Comparison of ENCODE assay signal across 29 cellular contexts in the genomic region with DNA sequence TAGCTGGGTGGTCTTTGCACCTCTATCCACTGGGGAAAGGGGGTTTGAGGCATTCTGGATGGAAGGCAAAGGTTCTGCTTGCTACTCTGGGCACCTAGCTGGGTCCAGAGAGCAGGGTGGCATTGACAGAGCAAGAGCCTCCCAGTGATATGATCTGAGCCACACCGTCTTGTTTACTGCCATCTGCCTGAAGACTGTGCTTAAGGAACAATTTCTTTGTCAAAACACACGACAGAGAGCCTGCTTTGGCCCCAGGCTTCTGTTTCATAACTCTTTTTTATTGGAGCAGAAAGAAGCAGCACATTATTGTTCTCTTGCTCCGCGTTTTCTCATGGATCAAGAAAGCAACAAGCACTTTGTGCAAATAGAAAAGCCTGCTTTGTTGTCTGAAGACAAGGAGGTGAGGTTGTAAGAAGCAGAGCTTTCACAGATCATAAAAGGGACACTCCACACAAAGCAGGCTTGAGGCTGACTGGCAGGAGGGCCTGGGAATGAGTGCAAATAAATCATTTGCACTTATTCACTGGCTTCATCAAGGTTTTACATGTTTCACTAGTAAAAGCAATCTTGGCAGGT.
A peak's percentile ranks its signal among the peaks of the same experiment; 100 is the strongest.
DNase-seq lines count a peak whose midpoint lies in the region; FAIRE-seq and TF ChIP-seq lines count a peak whose summit lies in the region.
"Had no signal": no experiment of that assay in that cellular context is flagged by ENCODE, and none has a peak within 500 bp of the region (broad histone marks: within the 10 kb centered on the region; RNA-seq: fewer than 3 reads in every experiment).

No MANE protein-coding gene starts in this region.

- no peaks in the 10 kb centered on the region for H3K9me2 ChIP-seq in neural cell (ENCODE audit: insufficient read depth, low read length)

- TF ChIP-seq RAD21 in neural cell (conservative IDR thresholded peaks at IDR 0.05): no peak

- H3K9me3 Mint-ChIP-seq in type B pancreatic cell: no peaks in the 10 kb centered on the region
- H3K9me3 Mint-ChIP-seq: natural killer cell; stimulated activated memory B cell treated with anti-CD40 and anti-IgM and Interleukin-4, amounts not matched to agents 10 μg/mL and 1 μg/mL and 100 μg/mL, for 72 hours had no signal

- no peaks in the 10 kb centered on the region for H3K36me3 ChIP-seq in neural cell (ENCODE audit: insufficient read depth, low read length)
- H3K36me3 ChIP-seq: pancreas, right lobe of liver, uterus had no signal

- no peaks in the 10 kb centered on the region for H3K36me3 Mint-ChIP-seq in type B pancreatic cell
- H3K36me3 Mint-ChIP-seq: natural killer cell; stimulated activated memory B cell treated with anti-CD40 and anti-IgM and Interleukin-4, amounts not matched to agents 10 μg/mL and 1 μg/mL and 100 μg/mL, for 72 hours had no signal

- H3K27ac ChIP-seq in VCaP (peak overlapping the region; percentile 58), neural cell (ENCODE audit: low read length) (peak overlapping the region; percentile 53)
- H3K27ac ChIP-seq: dorsolateral prefrontal cortex, HL-60, KMS-11, pancreas, PC-9, right lobe of liver, uterus had no signal

- H3K4me1 Mint-ChIP-seq in type B pancreatic cell (ENCODE audit: unreplicated experiment): no peaks in the 10 kb centered on the region
- H3K4me1 Mint-ChIP-seq: natural killer cell; stimulated activated memory B cell treated with anti-CD40 and anti-IgM and Interleukin-4, amounts not matched to agents 10 μg/mL and 1 μg/mL and 100 μg/mL, for 72 hours had no signal

- FAIRE-seq in GM12892 (lab: Jason Lieb, UNC): no peak
- FAIRE-seq: GM12891, islet of Langerhans, pancreas had no signal

- H3K4me3 Mint-ChIP-seq in type B pancreatic cell: no peak overlapping the region
- H3K4me3 Mint-ChIP-seq: natural killer cell; stimulated activated memory B cell treated with anti-CD40 and anti-IgM and Interleukin-4, amounts not matched to agents 10 μg/mL and 1 μg/mL and 100 μg/mL, for 72 hours had no signal

- peak overlapping the region; percentile 22 for H3K9ac ChIP-seq in neural cell (ENCODE audit: low read length)
- H3K9ac ChIP-seq: KMS-11 had no signal

- no peak overlapping the region for H3K4me2 ChIP-seq in neural cell (ENCODE audit: low read length)
- H3K4me2 ChIP-seq: KMS-11, PC-9 had no signal

- H2AFZ ChIP-seq in neural cell (ENCODE audit: low read depth, low read length): peak overlapping the region; percentile 49
- H2AFZ ChIP-seq: PC-9 had no signal

- DNase-seq in NCI-H1417 (lab: John Stamatoyannopoulos, UW) (peak in 2 of 3 experiments; percentile 48 to 95), NCI-H1417 treated with DMSO at 0.1 percent for 48 hours (lab: John Stamatoyannopoulos, UW) (no peak), type B pancreatic cell (ENCODE audit: extremely low spot score, unreplicated experiment) (no peak), GM12892 (ENCODE audit: insufficient read length) (no peak), NCI-H1694 treated with DMSO at 0.1 percent for 48 hours (lab: John Stamatoyannopoulos, UW) (no peak), HK-2 (ENCODE audit: unreplicated experiment) (no peak)
- DNase-seq: 8988T; activated CD4-positive, alpha-beta T cell treated with anti-CD3 and anti-CD28 coated beads, Interleukin-2, amount 50 U/mL, for 4 hours; activated CD4-positive, CD25-positive, alpha-beta regulatory T cell; activated naive CD4-positive, alpha-beta T cell treated with Interleukin-2 at 50 U/mL for 16 hours; dorsolateral prefrontal cortex; EL; MV-4-11; natural killer cell; NCI-H2029 treated with DMSO at 0.1 percent for 48 hours; NCI-H510A treated with DMSO at 0.1 percent for 48 hours; pancreas; PC-9; right lobe of liver; stimulated activated CD4-positive, alpha-beta T cell treated with anti-CD3 and anti-CD28 coated beads, Interleukin-4, amount 100 ng/mL, for 24 hours; T1000; uterus had no signal

- H3K9me3 ChIP-seq in neural cell (ENCODE audit: low read length): no peaks in the 10 kb centered on the region
- H3K9me3 ChIP-seq: pancreas, right lobe of liver, uterus had no signal

- H3K27me3 Mint-ChIP-seq in type B pancreatic cell: peaks cover 4% of the 10 kb centered on the region

- peak overlapping the region; percentile 63 for H3K27ac Mint-ChIP-seq in type B pancreatic cell
- H3K27ac Mint-ChIP-seq: natural killer cell; stimulated activated memory B cell treated with anti-CD40 and anti-IgM and Interleukin-4, amounts not matched to agents 10 μg/mL and 1 μg/mL and 100 μg/mL, for 72 hours had no signal

- no peaks in the 10 kb centered on the region for H3K79me2 ChIP-seq in neural cell (replicated peaks; ENCODE audit: insufficient read depth, low read length)

- H4K20me1 ChIP-seq in neural cell (ENCODE audit: insufficient read depth): no peaks in the 10 kb centered on the region

- no peak for TF ChIP-seq POLR2A in GM12892 (IDR thresholded peaks at IDR 0.05; ENCODE audit: low read depth, low read length)

- TF ChIP-seq EP300 in neural cell (conservative IDR thresholded peaks at IDR 0.05; ENCODE audit: poor library complexity, severe bottlenecking): peak; percentile 89

- no peaks in the 10 kb centered on the region for H3F3A ChIP-seq in neural cell (ENCODE audit: insufficient read depth, low read length, poor library complexity, severe bottlenecking)

- no peaks in the 10 kb centered on the region for H3K27me3 ChIP-seq in neural cell (ENCODE audit: insufficient read depth, low read depth, low read length)
- H3K27me3 ChIP-seq: pancreas, right lobe of liver, uterus had no signal

- TF ChIP-seq CTCF in VCaP (conservative IDR thresholded peaks at IDR 0.05) (no peak), neural cell (IDR thresholded peaks at IDR 0.05; ENCODE audit: poor library complexity, severe bottlenecking) (no peak), type B pancreatic cell (conservative IDR thresholded peaks at IDR 0.05) (no peak)

- H3K4me3 ChIP-seq in neural cell (ENCODE audit: low read length): peak overlapping the region; percentile 5
- H3K4me3 ChIP-seq: dorsolateral prefrontal cortex, pancreas, PC-9, right lobe of liver, uterus had no signal

TF ChIP-seq in neural cell, 6 proteins besides CTCF, POLR2A, EP300 and RAD21:
- no peak for TF ChIP-seq EZH2 (IDR thresholded peaks at IDR 0.05; ENCODE audit: borderline replicate concordance, insufficient read depth, low read length, poor library complexity, severe bottlenecking)
- TF ChIP-seq REST (IDR thresholded peaks at IDR 0.05; ENCODE audit: borderline replicate concordance): peak; percentile 40
- TF ChIP-seq MXI1 (conservative IDR thresholded peaks at IDR 0.05; ENCODE audit: poor library complexity, severe bottlenecking): no peak
- TF ChIP-seq POLR2AphosphoS5 (IDR thresholded peaks at IDR 0.05): peak; percentile 91
- TF ChIP-seq SMC3 (conservative IDR thresholded peaks at IDR 0.05; ENCODE audit: poor library complexity): no peak
- TF ChIP-seq TAF1 (IDR thresholded peaks at IDR 0.05; ENCODE audit: low read depth): no peak

Comparison
In these comparisons a context has a peak if more than half of its experiments do, and no peak if none do; other contexts are left out.
1. DNase-seq: peak in NCI-H1417 (2 of 3); none in NCI-H1417 treated with DMSO at 0.1 percent for 48 hours (single experiment), type B pancreatic cell (single experiment), GM12892 (single experiment), NCI-H1694 treated with DMSO at 0.1 percent for 48 hours (single experiment) and HK-2 (single experiment).